In genomic region chr6:84665392-84665791, GRCh38 we compare ENCODE assay signal across 2 cellular contexts.
A peak's percentile ranks its signal among the peaks of the same experiment; 100 is the strongest.
TF ChIP-seq lines count a peak whose summit lies in the region.

No MANE protein-coding gene starts in this region.

TF ChIP-seq in IMR-90, 13 proteins besides CTCF, POLR2A, EP300 and RAD21:
- TF ChIP-seq USF2 (IDR thresholded peaks at IDR 0.05; ENCODE audit: low read depth, low read length): no peak
- TF ChIP-seq CEBPB (IDR thresholded peaks at IDR 0.05; ENCODE audit: low read depth, low read length): peak; percentile 71

TF ChIP-seq in K562, 482 proteins besides CTCF, POLR2A, EP300 and RAD21:
- TF ChIP-seq, protein P1, sequence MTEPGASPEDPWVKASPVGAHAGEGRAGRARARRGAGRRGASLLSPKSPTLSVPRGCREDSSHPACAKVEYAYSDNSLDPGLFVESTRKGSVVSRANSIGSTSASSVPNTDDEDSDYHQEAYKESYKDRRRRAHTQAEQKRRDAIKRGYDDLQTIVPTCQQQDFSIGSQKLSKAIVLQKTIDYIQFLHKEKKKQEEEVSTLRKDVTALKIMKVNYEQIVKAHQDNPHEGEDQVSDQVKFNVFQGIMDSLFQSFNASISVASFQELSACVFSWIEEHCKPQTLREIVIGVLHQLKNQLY (CRISPR knock-in tag; conservative IDR thresholded peaks at IDR 0.05): no peak
- TF ChIP-seq HDAC1 (IDR thresholded peaks at IDR 0.05): no peak
- TF ChIP-seq CEBPG (CRISPR knock-in tag; IDR thresholded peaks at IDR 0.05): no peak
- peak in 1 of 2 experiments; percentile 69; a peak in 2 of 4 replicates for TF ChIP-seq CEBPG (tag; conservative IDR thresholded peaks at IDR 0.05 in 1 of 2, IDR thresholded peaks at IDR 0.05 in 1 of 2)
- TF ChIP-seq CEBPB (tag; IDR thresholded peaks at IDR 0.05): peak; percentile 20; the same call in 1 of the 2 replicates
- TF ChIP-seq ATF2 (CRISPR knock-in tag; IDR thresholded peaks at IDR 0.05): no peak
- TF ChIP-seq KLF6 (CRISPR knock-in tag; IDR thresholded peaks at IDR 0.05; ENCODE audit: borderline replicate concordance): no peak
- TF ChIP-seq ATF7 (IDR thresholded peaks at IDR 0.05): no peak
- TF ChIP-seq JUNB (CRISPR knock-in tag; conservative IDR thresholded peaks at IDR 0.05): no peak
- no peak for TF ChIP-seq GTF2E2 (tag; IDR thresholded peaks at IDR 0.05)
- TF ChIP-seq, protein P2, sequence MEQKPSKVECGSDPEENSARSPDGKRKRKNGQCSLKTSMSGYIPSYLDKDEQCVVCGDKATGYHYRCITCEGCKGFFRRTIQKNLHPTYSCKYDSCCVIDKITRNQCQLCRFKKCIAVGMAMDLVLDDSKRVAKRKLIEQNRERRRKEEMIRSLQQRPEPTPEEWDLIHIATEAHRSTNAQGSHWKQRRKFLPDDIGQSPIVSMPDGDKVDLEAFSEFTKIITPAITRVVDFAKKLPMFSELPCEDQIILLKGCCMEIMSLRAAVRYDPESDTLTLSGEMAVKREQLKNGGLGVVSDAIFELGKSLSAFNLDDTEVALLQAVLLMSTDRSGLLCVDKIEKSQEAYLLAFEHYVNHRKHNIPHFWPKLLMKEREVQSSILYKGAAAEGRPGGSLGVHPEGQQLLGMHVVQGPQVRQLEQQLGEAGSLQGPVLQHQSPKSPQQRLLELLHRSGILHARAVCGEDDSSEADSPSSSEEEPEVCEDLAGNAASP (IDR thresholded peaks at IDR 0.05): no peak
- TF ChIP-seq, protein P3, sequence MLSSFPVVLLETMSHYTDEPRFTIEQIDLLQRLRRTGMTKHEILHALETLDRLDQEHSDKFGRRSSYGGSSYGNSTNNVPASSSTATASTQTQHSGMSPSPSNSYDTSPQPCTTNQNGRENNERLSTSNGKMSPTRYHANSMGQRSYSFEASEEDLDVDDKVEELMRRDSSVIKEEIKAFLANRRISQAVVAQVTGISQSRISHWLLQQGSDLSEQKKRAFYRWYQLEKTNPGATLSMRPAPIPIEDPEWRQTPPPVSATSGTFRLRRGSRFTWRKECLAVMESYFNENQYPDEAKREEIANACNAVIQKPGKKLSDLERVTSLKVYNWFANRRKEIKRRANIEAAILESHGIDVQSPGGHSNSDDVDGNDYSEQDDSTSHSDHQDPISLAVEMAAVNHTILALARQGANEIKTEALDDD (IDR thresholded peaks at IDR 0.05): no peak
- TF ChIP-seq, protein P4, sequence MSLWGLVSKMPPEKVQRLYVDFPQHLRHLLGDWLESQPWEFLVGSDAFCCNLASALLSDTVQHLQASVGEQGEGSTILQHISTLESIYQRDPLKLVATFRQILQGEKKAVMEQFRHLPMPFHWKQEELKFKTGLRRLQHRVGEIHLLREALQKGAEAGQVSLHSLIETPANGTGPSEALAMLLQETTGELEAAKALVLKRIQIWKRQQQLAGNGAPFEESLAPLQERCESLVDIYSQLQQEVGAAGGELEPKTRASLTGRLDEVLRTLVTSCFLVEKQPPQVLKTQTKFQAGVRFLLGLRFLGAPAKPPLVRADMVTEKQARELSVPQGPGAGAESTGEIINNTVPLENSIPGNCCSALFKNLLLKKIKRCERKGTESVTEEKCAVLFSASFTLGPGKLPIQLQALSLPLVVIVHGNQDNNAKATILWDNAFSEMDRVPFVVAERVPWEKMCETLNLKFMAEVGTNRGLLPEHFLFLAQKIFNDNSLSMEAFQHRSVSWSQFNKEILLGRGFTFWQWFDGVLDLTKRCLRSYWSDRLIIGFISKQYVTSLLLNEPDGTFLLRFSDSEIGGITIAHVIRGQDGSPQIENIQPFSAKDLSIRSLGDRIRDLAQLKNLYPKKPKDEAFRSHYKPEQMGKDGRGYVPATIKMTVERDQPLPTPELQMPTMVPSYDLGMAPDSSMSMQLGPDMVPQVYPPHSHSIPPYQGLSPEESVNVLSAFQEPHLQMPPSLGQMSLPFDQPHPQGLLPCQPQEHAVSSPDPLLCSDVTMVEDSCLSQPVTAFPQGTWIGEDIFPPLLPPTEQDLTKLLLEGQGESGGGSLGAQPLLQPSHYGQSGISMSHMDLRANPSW (CRISPR knock-in tag; IDR thresholded peaks at IDR 0.05): no peak
- no peak for TF ChIP-seq POLR2H (tag; IDR thresholded peaks at IDR 0.05; ENCODE audit: low read depth)
- no peak for TF ChIP-seq POU5F1 (IDR thresholded peaks at IDR 0.05; ENCODE audit: borderline replicate concordance, low read depth, low read length, partially characterized antibody)
